Comparison of ENCODE assay signal across 19 cellular contexts in the genomic region with DNA sequence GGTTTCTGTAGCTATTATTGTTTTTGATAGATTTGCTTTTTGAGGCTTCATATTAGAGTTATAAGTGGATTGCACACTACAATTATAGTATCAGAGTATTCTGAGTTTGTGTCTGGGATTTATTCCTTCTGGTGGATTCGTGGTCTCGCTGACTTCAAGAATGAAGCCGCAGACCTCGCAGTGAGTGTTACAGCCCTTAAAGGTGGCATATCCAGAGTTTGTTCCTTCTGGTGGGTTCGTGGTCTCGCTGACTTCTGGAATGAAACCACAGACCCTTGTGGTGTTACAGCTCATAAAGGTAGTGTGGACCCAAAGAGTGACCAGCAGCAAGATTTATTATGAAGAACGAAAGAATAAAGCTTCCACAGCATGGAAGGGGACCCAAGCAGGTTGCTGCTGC. TPM values are rescaled to one million over a fixed set of nuclear protein-coding genes. Genes with fewer than 3 reads are reported as not detected.
"Had no signal": no experiment of that assay in that cellular context is flagged by ENCODE, and none has a peak within 500 bp of the region (broad histone marks: within the 10 kb centered on the region; RNA-seq: fewer than 3 reads in every experiment).

No MANE protein-coding gene starts in this region.

- H3K27me3 ChIP-seq: colonic mucosa, neutrophil, spleen, stomach, transverse colon had no signal

- ATAC-seq: sciatic nerve had no signal

- H3K36me3 ChIP-seq: colonic mucosa, neutrophil, spleen, stomach, thoracic aorta, transverse colon had no signal

- H3K27me3 Mint-ChIP-seq: naive B cell had no signal

- H3K36me3 Mint-ChIP-seq: naive B cell had no signal

- H3K4me3 ChIP-seq: colonic mucosa, spleen, stomach, thoracic aorta, transverse colon had no signal

- DNase-seq: colonic mucosa; dermis blood vessel endothelial cell; foreskin melanocyte; head of caudate nucleus; hippocampal formation; mesendoderm; naive B cell; spleen; stimulated activated CD4-positive, alpha-beta T cell treated with anti-CD3 and anti-CD28 coated beads, Interleukin-15, amount 100 ng/mL, for 24 hours; stimulated activated CD4-positive, alpha-beta T cell treated with anti-CD3 and anti-CD28 coated beads, Interleukin-1b, Interleukin-23, amount 100 ng/mL, for 48 hours; stimulated activated CD4-positive, alpha-beta T cell treated with anti-CD3 and anti-CD28 coated beads, Interleukin-4, amount 100 ng/mL, for 24 hours; stimulated activated naive CD4-positive, alpha-beta T cell; stomach; substantia nigra; transverse colon had no signal

- H3K4me1 ChIP-seq: colonic mucosa, stomach, transverse colon had no signal

- H3K9me3 ChIP-seq: colonic mucosa, neutrophil, stomach, thoracic aorta, transverse colon had no signal

- H3K27ac ChIP-seq: colonic mucosa, spleen, stomach, thoracic aorta, transverse colon had no signal

RNA-seq across cellular contexts. Expression of a gene that starts 6.9 kb away (rescaled TPM):
- total RNA-seq: pulmonary artery endothelial cell had no signal
